ENCODE assay signal across 2 cellular contexts in the genomic region with DNA sequence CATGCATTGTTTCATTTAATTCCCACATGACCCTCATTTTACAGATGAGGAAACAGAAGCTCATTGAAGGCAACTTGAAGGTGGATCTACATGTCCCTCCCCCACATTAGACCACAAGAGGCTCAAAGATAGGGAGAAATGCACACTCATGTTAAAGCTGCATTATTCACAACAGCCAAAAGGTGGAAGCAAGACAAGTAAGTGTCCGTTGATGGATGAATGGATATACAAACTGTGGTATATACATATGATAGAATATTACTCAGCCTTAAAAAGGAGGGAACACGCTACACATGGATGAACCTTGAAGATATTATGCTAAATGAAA.
TF ChIP-seq lines count a peak whose summit lies in the region.

No MANE protein-coding gene starts in this region.

TF ChIP-seq in A549, 52 proteins besides CTCF, POLR2A, EP300 and RAD21:
- TF ChIP-seq, protein P1, sequence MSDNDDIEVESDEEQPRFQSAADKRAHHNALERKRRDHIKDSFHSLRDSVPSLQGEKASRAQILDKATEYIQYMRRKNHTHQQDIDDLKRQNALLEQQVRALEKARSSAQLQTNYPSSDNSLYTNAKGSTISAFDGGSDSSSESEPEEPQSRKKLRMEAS (IDR thresholded peaks at IDR 0.05): no peak
- TF ChIP-seq MAFK (IDR thresholded peaks at IDR 0.05; ENCODE audit: partially characterized antibody): peak; percentile 53

TF ChIP-seq in IMR-90, 13 proteins besides CTCF, POLR2A, EP300 and RAD21:
- TF ChIP-seq NFE2L2 (IDR thresholded peaks at IDR 0.05; ENCODE audit: low read depth, low read length) (no peak), MAFK (IDR thresholded peaks at IDR 0.05; ENCODE audit: low read depth, low read length) (no peak), SMC3 (IDR thresholded peaks at IDR 0.05; ENCODE audit: low read depth, low read length) (no peak), BHLHE40 (IDR thresholded peaks at IDR 0.05; ENCODE audit: low read depth, low read length) (no peak), RCOR1 (IDR thresholded peaks at IDR 0.05; ENCODE audit: insufficient replicate concordance, low read length) (no peak), CHD1 (IDR thresholded peaks at IDR 0.05; ENCODE audit: low read depth, low read length) (no peak), MAZ (IDR thresholded peaks at IDR 0.05; ENCODE audit: borderline replicate concordance, low read depth, low read length) (no peak), FOS (IDR thresholded peaks at IDR 0.05; ENCODE audit: low read depth, low read length) (no peak), MXI1 (IDR thresholded peaks at IDR 0.05; ENCODE audit: borderline replicate concordance, low read depth, low read length) (no peak), CEBPB (IDR thresholded peaks at IDR 0.05; ENCODE audit: low read depth, low read length) (no peak), RFX5 (IDR thresholded peaks at IDR 0.05; ENCODE audit: low read depth, low read length) (no peak)
- TF ChIP-seq, protein P2, sequence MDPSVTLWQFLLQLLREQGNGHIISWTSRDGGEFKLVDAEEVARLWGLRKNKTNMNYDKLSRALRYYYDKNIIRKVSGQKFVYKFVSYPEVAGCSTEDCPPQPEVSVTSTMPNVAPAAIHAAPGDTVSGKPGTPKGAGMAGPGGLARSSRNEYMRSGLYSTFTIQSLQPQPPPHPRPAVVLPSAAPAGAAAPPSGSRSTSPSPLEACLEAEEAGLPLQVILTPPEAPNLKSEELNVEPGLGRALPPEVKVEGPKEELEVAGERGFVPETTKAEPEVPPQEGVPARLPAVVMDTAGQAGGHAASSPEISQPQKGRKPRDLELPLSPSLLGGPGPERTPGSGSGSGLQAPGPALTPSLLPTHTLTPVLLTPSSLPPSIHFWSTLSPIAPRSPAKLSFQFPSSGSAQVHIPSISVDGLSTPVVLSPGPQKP (IDR thresholded peaks at IDR 0.05; ENCODE audit: borderline replicate concordance, low read depth, low read length): no peak
- TF ChIP-seq, protein P3, sequence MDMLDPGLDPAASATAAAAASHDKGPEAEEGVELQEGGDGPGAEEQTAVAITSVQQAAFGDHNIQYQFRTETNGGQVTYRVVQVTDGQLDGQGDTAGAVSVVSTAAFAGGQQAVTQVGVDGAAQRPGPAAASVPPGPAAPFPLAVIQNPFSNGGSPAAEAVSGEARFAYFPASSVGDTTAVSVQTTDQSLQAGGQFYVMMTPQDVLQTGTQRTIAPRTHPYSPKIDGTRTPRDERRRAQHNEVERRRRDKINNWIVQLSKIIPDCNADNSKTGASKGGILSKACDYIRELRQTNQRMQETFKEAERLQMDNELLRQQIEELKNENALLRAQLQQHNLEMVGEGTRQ (IDR thresholded peaks at IDR 0.05; ENCODE audit: low read depth, low read length): no peak
